ENCODE assay signal across 2 cellular contexts in the genomic region with DNA sequence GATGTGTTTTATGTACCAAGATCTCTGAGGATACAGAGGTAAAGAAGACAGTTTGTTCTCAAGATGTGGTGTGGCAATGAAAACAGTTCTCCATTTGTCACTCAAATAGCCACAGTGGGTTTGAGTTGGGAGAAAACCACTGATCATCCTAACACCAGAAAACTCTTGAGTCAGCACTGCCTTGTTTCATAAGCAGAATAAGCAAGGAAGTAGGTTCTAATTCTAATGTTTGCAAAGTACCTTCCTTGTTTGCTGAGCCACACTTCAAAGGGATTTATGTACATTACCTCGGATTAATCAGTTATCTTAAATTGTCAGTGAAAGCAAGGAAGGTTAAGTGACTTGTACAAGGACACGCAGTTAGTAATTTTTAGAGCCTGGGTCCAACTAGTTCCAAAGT.
TF ChIP-seq lines count a peak whose summit lies in the region.

No MANE protein-coding gene starts in this region.

TF ChIP-seq in IMR-90, 13 proteins besides CTCF, POLR2A, EP300 and RAD21 (continued from another document):
- TF ChIP-seq ELK1 (IDR thresholded peaks at IDR 0.05; ENCODE audit: borderline replicate concordance, low read depth, low read length) (no peak), CHD1 (IDR thresholded peaks at IDR 0.05; ENCODE audit: low read depth, low read length) (no peak), RCOR1 (IDR thresholded peaks at IDR 0.05; ENCODE audit: insufficient replicate concordance, low read length) (no peak), RFX5 (IDR thresholded peaks at IDR 0.05; ENCODE audit: low read depth, low read length) (no peak), MAFK (IDR thresholded peaks at IDR 0.05; ENCODE audit: low read depth, low read length) (no peak), MAZ (IDR thresholded peaks at IDR 0.05; ENCODE audit: borderline replicate concordance, low read depth, low read length) (no peak)

TF ChIP-seq in HEK293T, 16 proteins besides CTCF, POLR2A, EP300 and RAD21 (continued from another document):
- TF ChIP-seq, protein P1, sequence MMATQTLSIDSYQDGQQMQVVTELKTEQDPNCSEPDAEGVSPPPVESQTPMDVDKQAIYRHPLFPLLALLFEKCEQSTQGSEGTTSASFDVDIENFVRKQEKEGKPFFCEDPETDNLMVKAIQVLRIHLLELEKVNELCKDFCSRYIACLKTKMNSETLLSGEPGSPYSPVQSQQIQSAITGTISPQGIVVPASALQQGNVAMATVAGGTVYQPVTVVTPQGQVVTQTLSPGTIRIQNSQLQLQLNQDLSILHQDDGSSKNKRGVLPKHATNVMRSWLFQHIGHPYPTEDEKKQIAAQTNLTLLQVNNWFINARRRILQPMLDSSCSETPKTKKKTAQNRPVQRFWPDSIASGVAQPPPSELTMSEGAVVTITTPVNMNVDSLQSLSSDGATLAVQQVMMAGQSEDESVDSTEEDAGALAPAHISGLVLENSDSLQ (IDR thresholded peaks at IDR 0.05) = no peak
- TF ChIP-seq FOXM1 (IDR thresholded peaks at IDR 0.05; ENCODE audit: borderline replicate concordance) (no peak), CTBP1 (IDR thresholded peaks at IDR 0.05; ENCODE audit: borderline replicate concordance) (no peak), SP1 (IDR thresholded peaks at IDR 0.05) (no peak), FOXK2 (IDR thresholded peaks at IDR 0.05) (no peak), L3MBTL2 (conservative IDR thresholded peaks at IDR 0.05) (no peak), ELF4 (IDR thresholded peaks at IDR 0.05) (no peak)
